In the genomic region with DNA sequence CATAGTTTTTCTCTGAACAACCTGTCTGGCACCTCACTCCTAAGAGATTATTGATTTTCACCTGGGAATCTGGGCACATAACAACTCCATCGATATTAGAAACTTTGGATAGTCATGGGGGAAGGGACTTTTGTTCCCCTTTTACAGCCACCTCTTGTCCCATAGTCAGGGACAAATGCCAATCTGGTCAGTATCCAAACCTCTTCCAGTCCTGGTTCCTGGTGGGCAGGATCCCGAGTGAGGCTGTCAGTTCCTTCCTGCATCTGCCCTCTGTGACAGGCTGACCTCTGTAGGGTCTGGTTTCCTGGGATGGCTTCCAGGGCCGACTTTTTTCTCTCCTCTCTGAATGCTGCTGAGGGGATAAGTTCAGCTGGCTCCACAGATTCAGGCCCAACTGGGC, we compare ENCODE assay signal across 15 cellular contexts. TPM values are rescaled to one million over a fixed set of nuclear protein-coding genes. Genes with fewer than 3 reads are reported as not detected.
A peak's percentile ranks its signal among the peaks of the same experiment; 100 is the strongest.
DNase-seq lines count a peak whose midpoint lies in the region; ATAC-seq and TF ChIP-seq lines count a peak whose summit lies in the region.
"Had no signal": no experiment of that assay in that cellular context is flagged by ENCODE, and none has a peak within 500 bp of the region (broad histone marks: within the 10 kb centered on the region; RNA-seq: fewer than 3 reads in every experiment).

No MANE protein-coding gene starts in this region.

- no peaks in the 10 kb centered on the region for H3K9me3 ChIP-seq in SK-N-SH

- 57% methylated on average over 2 of the region's 3 CpGs for WGBS in SK-N-SH (ENCODE audit: low lambda C conversion rate)

- POLR2A ChIA-PET in SK-N-SH (lab: Yijun Ruan, JAX) = no interaction called here

- CTCF ChIA-PET in SK-N-SH (lab: Yijun Ruan, JAX) = interaction anchor here (0.7 to 1.2 kb wide), 3 partner anchors 12 to 39 kb away, joined by 3 to 4 read pairs (median 3); no protein-coding TSS in a partner anchor

- H3K27me3 ChIP-seq in SK-N-SH (ENCODE audit: insufficient read depth) (no peaks in the 10 kb centered on the region), dorsolateral prefrontal cortex (no peaks in the 10 kb centered on the region)
- H3K27me3 ChIP-seq: BLaER1 treated with 17β-estradiol and CSF1 and Interleukin-3, amounts not matched to agents 10 nM and 100 nM had no signal

- H3K4me1 ChIP-seq in SK-N-SH (ENCODE audit: control insufficient read depth in 1 of 2, insufficient read depth in 2 of 2, low read depth in 1 of 2, low read length in 1 of 2) = peaks cover 17 to 20% of the 10 kb centered on the region in 2 experiments; a peak in 3 of 4 replicates

- H4K20me1 ChIP-seq in SK-N-SH (ENCODE audit: insufficient read depth) = no peaks in the 10 kb centered on the region
- H4K20me1 ChIP-seq: BLaER1 treated with 17β-estradiol and CSF1 and Interleukin-3, amounts not matched to agents 10 nM and 100 nM had no signal

- TF ChIP-seq EP300 in SK-N-SH (IDR thresholded peaks at IDR 0.05; ENCODE audit: borderline replicate concordance in 1 of 2, low read depth in 1 of 2, low read length in 1 of 2) = no peak

- H3K79me2 ChIP-seq in SK-N-SH (ENCODE audit: insufficient read depth) = no peaks in the 10 kb centered on the region; the same call in 1 of the 2 replicates

- H3K36me3 ChIP-seq in SK-N-SH (replicated peaks in 1 of 2; ENCODE audit: control insufficient read depth in 1 of 2, insufficient read depth in 2 of 2, low read length in 1 of 2) = peaks cover 0 to 2% of the 10 kb centered on the region in 2 experiments
- H3K36me3 ChIP-seq: BLaER1 treated with 17β-estradiol and CSF1 and Interleukin-3, amounts not matched to agents 10 nM and 100 nM had no signal

- ATAC-seq in SK-N-SH treated with all-trans-retinoic acid at 6 μM for 48 hours = no peak
- ATAC-seq in HG03095 (IDR thresholded peaks at IDR 0.05; ENCODE audit: unreplicated experiment) = no peak
- no peak for ATAC-seq in HG03175 (IDR thresholded peaks at IDR 0.05; ENCODE audit: unreplicated experiment)
- ATAC-seq: HepG2 had no signal

- H3K27me3 Mint-ChIP-seq in nephron progenitor cell (ENCODE audit: low read depth, poor library complexity) = peaks cover 17% of the 10 kb centered on the region

- H3F3A ChIP-seq in SK-N-SH (replicated peaks; ENCODE audit: insufficient read depth) = no peaks in the 10 kb centered on the region

- H3K9me3 Mint-ChIP-seq in nephron progenitor cell = peaks cover 8% of the 10 kb centered on the region

- H3K4me3 Mint-ChIP-seq in nephron progenitor cell = no peak overlapping the region
- H3K4me3 Mint-ChIP-seq: H9 had no signal

- peak overlapping the region in 1 of 2 experiments; percentile 28; a peak in 1 of 4 replicates for H3K27ac ChIP-seq in SK-N-SH (ENCODE audit: low read depth in 2 of 2, low read length in 1 of 2)
- peak overlapping the region in 39 of 59 donors; percentile 2 to 87 (median 38) for H3K27ac ChIP-seq in dorsolateral prefrontal cortex
- H3K27ac ChIP-seq: BLaER1 treated with 17β-estradiol and CSF1 and Interleukin-3, amounts not matched to agents 10 nM and 100 nM had no signal

- intact Hi-C loops in dorsolateral prefrontal cortex (cut with DNase I) = no loop called here

- TF ChIP-seq CTCF in SK-N-SH (IDR thresholded peaks at IDR 0.05) (no peak), dorsolateral prefrontal cortex (IDR thresholded peaks at IDR 0.05 in 54 of 56, conservative IDR thresholded peaks at IDR 0.05 in 2 of 56; ENCODE audit: low read depth in 1 of 56, partially characterized antibody in 56 of 56) (no peak), nephron progenitor cell (IDR thresholded peaks at IDR 0.05) (no peak)

- peaks cover 42% of the 10 kb centered on the region for H3K4me1 Mint-ChIP-seq in nephron progenitor cell

- H3K36me3 Mint-ChIP-seq in nephron progenitor cell (ENCODE audit: low read depth) = peaks cover 18% of the 10 kb centered on the region

- peak; percentile 45 for DNase-seq in SK-N-SH
- DNase-seq in dorsolateral prefrontal cortex = peak in 1 of 10 donors; percentile 41
- DNase-seq in nephron progenitor cell = no peak
- DNase-seq in islet precursor cell = no peak
- no peak for DNase-seq in NOMO-1 treated with DMSO at 0.1 percent for 48 hours (lab: John Stamatoyannopoulos, UW; ENCODE audit: unreplicated experiment)
- DNase-seq: ACHN; CD4-positive, alpha-beta memory T cell; DMS79; GOT3; H9 had no signal

- no peak overlapping the region for H3K9ac ChIP-seq in SK-N-SH
- H3K9ac ChIP-seq: BLaER1 treated with 17β-estradiol and CSF1 and Interleukin-3, amounts not matched to agents 10 nM and 100 nM had no signal

- H3K4me2 ChIP-seq in SK-N-SH = no peak overlapping the region
- H3K4me2 ChIP-seq: BLaER1 treated with 17β-estradiol and CSF1 and Interleukin-3, amounts not matched to agents 10 nM and 100 nM had no signal

- peak overlapping the region; percentile 32 for H3K27ac Mint-ChIP-seq in nephron progenitor cell
- H3K27ac Mint-ChIP-seq: H9 had no signal

- no peak for TF ChIP-seq RAD21 in SK-N-SH (IDR thresholded peaks at IDR 0.05; ENCODE audit: low read length)

- no peak overlapping the region for H2AFZ ChIP-seq in SK-N-SH (ENCODE audit: low read depth)

- no peak overlapping the region for H3K4me3 ChIP-seq in SK-N-SH (ENCODE audit: low read depth in 2 of 2, low read length in 1 of 2)
- H3K4me3 ChIP-seq in dorsolateral prefrontal cortex = peak overlapping the region in 3 of 59 donors; percentile 5 to 73 (median 14)
- H3K4me3 ChIP-seq: BLaER1 treated with 17β-estradiol and CSF1 and Interleukin-3, amounts not matched to agents 10 nM and 100 nM had no signal

- H3K9me2 ChIP-seq in SK-N-SH = no peaks in the 10 kb centered on the region

TF ChIP-seq in SK-N-SH, 30 proteins besides CTCF, POLR2A, EP300 and RAD21 (continues in another document):
- TF ChIP-seq CHD2 (IDR thresholded peaks at IDR 0.05; ENCODE audit: low read length, partially characterized antibody) = no peak
- TF ChIP-seq FOXM1 (IDR thresholded peaks at IDR 0.05; ENCODE audit: low read depth) = no peak
- no peak for TF ChIP-seq IRF3 (IDR thresholded peaks at IDR 0.05; ENCODE audit: low read depth, low read length)
- TF ChIP-seq USF2 (IDR thresholded peaks at IDR 0.05; ENCODE audit: borderline replicate concordance, low read depth, low read length) = no peak
- no peak for TF ChIP-seq RXRA (IDR thresholded peaks at IDR 0.05; ENCODE audit: borderline replicate concordance, low read depth)
- TF ChIP-seq TEAD4 (IDR thresholded peaks at IDR 0.05; ENCODE audit: borderline replicate concordance, insufficient read depth) = no peak
- TF ChIP-seq RFX5 (IDR thresholded peaks at IDR 0.05; ENCODE audit: low read length) = no peak
- TF ChIP-seq ELF1 (IDR thresholded peaks at IDR 0.05) = no peak
- no peak for TF ChIP-seq JUND (IDR thresholded peaks at IDR 0.05)

TF ChIP-seq in SK-N-SH treated with all-trans-retinoic acid at 6 μM for 48 hours, 23 proteins besides CTCF, POLR2A, EP300 and RAD21 (continues in another document):
- TF ChIP-seq ESRRG (CRISPR knock-in tag; IDR thresholded peaks at IDR 0.05) (no peak), CSDC2 (CRISPR knock-in tag; IDR thresholded peaks at IDR 0.05) (no peak), ZNF565 (CRISPR knock-in tag; conservative IDR thresholded peaks at IDR 0.05; ENCODE audit: low read depth) (no peak), ISL1 (CRISPR knock-in tag; IDR thresholded peaks at IDR 0.05) (no peak), TCF4 (CRISPR knock-in tag; IDR thresholded peaks at IDR 0.05; ENCODE audit: borderline replicate concordance) (no peak), PATZ1 (CRISPR knock-in tag; IDR thresholded peaks at IDR 0.05; ENCODE audit: borderline replicate concordance) (no peak), ARNTL (CRISPR knock-in tag; IDR thresholded peaks at IDR 0.05; ENCODE audit: borderline replicate concordance, low read depth) (no peak), PPARA (CRISPR knock-in tag; IDR thresholded peaks at IDR 0.05; ENCODE audit: borderline replicate concordance) (no peak)
- TF ChIP-seq, protein P1, sequence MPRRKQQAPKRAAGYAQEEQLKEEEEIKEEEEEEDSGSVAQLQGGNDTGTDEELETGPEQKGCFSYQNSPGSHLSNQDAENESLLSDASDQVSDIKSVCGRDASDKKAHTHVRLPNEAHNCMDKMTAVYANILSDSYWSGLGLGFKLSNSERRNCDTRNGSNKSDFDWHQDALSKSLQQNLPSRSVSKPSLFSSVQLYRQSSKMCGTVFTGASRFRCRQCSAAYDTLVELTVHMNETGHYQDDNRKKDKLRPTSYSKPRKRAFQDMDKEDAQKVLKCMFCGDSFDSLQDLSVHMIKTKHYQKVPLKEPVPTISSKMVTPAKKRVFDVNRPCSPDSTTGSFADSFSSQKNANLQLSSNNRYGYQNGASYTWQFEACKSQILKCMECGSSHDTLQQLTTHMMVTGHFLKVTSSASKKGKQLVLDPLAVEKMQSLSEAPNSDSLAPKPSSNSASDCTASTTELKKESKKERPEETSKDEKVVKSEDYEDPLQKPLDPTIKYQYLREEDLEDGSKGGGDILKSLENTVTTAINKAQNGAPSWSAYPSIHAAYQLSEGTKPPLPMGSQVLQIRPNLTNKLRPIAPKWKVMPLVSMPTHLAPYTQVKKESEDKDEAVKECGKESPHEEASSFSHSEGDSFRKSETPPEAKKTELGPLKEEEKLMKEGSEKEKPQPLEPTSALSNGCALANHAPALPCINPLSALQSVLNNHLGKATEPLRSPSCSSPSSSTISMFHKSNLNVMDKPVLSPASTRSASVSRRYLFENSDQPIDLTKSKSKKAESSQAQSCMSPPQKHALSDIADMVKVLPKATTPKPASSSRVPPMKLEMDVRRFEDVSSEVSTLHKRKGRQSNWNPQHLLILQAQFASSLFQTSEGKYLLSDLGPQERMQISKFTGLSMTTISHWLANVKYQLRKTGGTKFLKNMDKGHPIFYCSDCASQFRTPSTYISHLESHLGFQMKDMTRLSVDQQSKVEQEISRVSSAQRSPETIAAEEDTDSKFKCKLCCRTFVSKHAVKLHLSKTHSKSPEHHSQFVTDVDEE (CRISPR knock-in tag; IDR thresholded peaks at IDR 0.05) = no peak

RNA-seq across cellular contexts. Expression of gene KIF5C, which starts 11.0 kb away (rescaled TPM):
- polyA plus RNA-seq in SK-N-SH (2012; rRNA removed) = 3.9 and 4.7 TPM in 2 replicates
- 4.6 and 5.1 TPM in 2 replicates for polyA plus RNA-seq in SK-N-SH (2012; cell fraction: cytosol; rRNA removed)
- polyA plus RNA-seq in SK-N-SH (2012; cell fraction: nucleus; rRNA removed) = 3.3 and 4.8 TPM in 2 replicates
- total RNA-seq in dorsolateral prefrontal cortex = 100 to 1,000 TPM; 329 to 792 (median 457) TPM
